17 cellular contexts compared by ENCODE assay signal in genomic region chr20:44203161-44203560, GRCh38. TPM values are rescaled to one million over a fixed set of nuclear protein-coding genes. Genes with fewer than 3 reads are reported as not detected.
A peak's percentile ranks its signal among the peaks of the same experiment; 100 is the strongest.
DNase-seq lines count a peak whose midpoint lies in the region; ATAC-seq and TF ChIP-seq lines count a peak whose summit lies in the region.
"Had no signal": no experiment of that assay in that cellular context is flagged by ENCODE, and none has a peak within 500 bp of the region (broad histone marks: within the 10 kb centered on the region; RNA-seq: fewer than 3 reads in every experiment).

No MANE protein-coding gene starts in this region.

- H3K9me3 ChIP-seq in tibial artery: no peaks in the 10 kb centered on the region
- H3K9me3 ChIP-seq: MG63, mucosa of descending colon had no signal

- peak overlapping the region; percentile 14 to 34 for H3K27ac ChIP-seq in tibial artery

- H3K4me3 ChIP-seq in tibial artery: no peak overlapping the region
- H3K4me3 ChIP-seq: MG63, mucosa of descending colon had no signal

- DNase-seq in LHCN-M2 (ENCODE audit: low read depth): peak; percentile 56
- DNase-seq in chondrocyte (ENCODE audit: low spot score): no peak
- peak; percentile 31 for DNase-seq in hepatic stellate cell (ENCODE audit: low spot score)
- DNase-seq in tibial artery: no peak
- no peak for DNase-seq in CD1c-positive myeloid dendritic cell (ENCODE audit: extremely low spot score)
- DNase-seq in activated CD8-positive, alpha-beta T cell treated with anti-CD3 and anti-CD28 coated beads for 36 hours: no peak
- no peak for DNase-seq in GM19240 (ENCODE audit: insufficient read length, low spot score)
- DNase-seq: activated CD4-positive, alpha-beta T cell treated with anti-CD3 and anti-CD28 coated beads for 1 hour; activated T-cell treated with anti-CD3 and anti-CD28 coated beads, Interleukin-2, amount 50 U/mL, for 1 hour; amygdala; foreskin keratinocyte; MG63; mucosa of descending colon; NCI-H2107; stimulated activated CD4-positive, alpha-beta T cell treated with anti-CD3 and anti-CD28 coated beads, Interleukin-2, amount 100 ng/mL, for 24 hours had no signal

- no peaks in the 10 kb centered on the region for H3K9me3 Mint-ChIP-seq in chondrocyte (ENCODE audit: low read depth)
- no peaks in the 10 kb centered on the region for H3K9me3 Mint-ChIP-seq in activated CD8-positive, alpha-beta T cell treated with anti-CD3 and anti-CD28 coated beads for 36 hours

- H3K36me3 ChIP-seq in tibial artery: peaks cover 40 to 61% (median 52%) of the 10 kb centered on the region in 3 donors

- no peak overlapping the region for H3K4me3 Mint-ChIP-seq in chondrocyte (ENCODE audit: unreplicated experiment)
- H3K4me3 Mint-ChIP-seq in activated CD8-positive, alpha-beta T cell treated with anti-CD3 and anti-CD28 coated beads for 36 hours: no peak overlapping the region

- TF ChIP-seq CTCF in chondrocyte (IDR thresholded peaks at IDR 0.05) (no peak), tibial artery (IDR thresholded peaks at IDR 0.05) (no peak)
- no peak for TF ChIP-seq CTCF in activated CD8-positive, alpha-beta T cell treated with anti-CD3 and anti-CD28 coated beads for 36 hours (IDR thresholded peaks at IDR 0.05)

- POLR2A ChIA-PET in activated CD8-positive, alpha-beta T cell treated with anti-CD3 and anti-CD28 coated beads for 36 hours (lab: Charles Lee): no interaction called here

- no peaks in the 10 kb centered on the region for H3K27me3 ChIP-seq in tibial artery
- H3K27me3 ChIP-seq: foreskin keratinocyte, MG63 had no signal

- intact Hi-C loops in tibial artery (cut with DNase I; ENCODE audit: low total_unique reads): no loop called here
- intact Hi-C loops in activated CD8-positive, alpha-beta T cell treated with anti-CD3 and anti-CD28 coated beads for 36 hours (cut with micrococcal nuclease): no loop called here

- CTCF ChIA-PET in activated CD8-positive, alpha-beta T cell treated with anti-CD3 and anti-CD28 coated beads for 36 hours (lab: Charles Lee): interaction anchor here (0.8 to 1.7 kb wide), 3 partner anchors 12 to 86 kb away, joined by 3 to 10 read pairs (median 6); no protein-coding TSS in a partner anchor

- no peaks in the 10 kb centered on the region for H3K27me3 Mint-ChIP-seq in chondrocyte (ENCODE audit: low read depth)
- no peaks in the 10 kb centered on the region for H3K27me3 Mint-ChIP-seq in activated CD8-positive, alpha-beta T cell treated with anti-CD3 and anti-CD28 coated beads for 36 hours

- H3K27ac Mint-ChIP-seq in chondrocyte (ENCODE audit: unreplicated experiment): peak overlapping the region; percentile 89
- H3K27ac Mint-ChIP-seq in activated CD8-positive, alpha-beta T cell treated with anti-CD3 and anti-CD28 coated beads for 36 hours: no peak overlapping the region

- peaks cover 0 to 69% (median 34%) of the 10 kb centered on the region in 4 donors for H3K4me1 ChIP-seq in tibial artery

- peaks cover 77% of the 10 kb centered on the region for H3K4me1 Mint-ChIP-seq in chondrocyte (ENCODE audit: low read depth)
- H3K4me1 Mint-ChIP-seq in activated CD8-positive, alpha-beta T cell treated with anti-CD3 and anti-CD28 coated beads for 36 hours (ENCODE audit: low read depth): peaks cover 50% of the 10 kb centered on the region

- ATAC-seq in activated CD8-positive, alpha-beta T cell treated with anti-CD3 and anti-CD28 coated beads for 36 hours: no peak
- ATAC-seq: foreskin keratinocyte, mucosa of descending colon had no signal

- peaks cover 31% of the 10 kb centered on the region for H3K36me3 Mint-ChIP-seq in chondrocyte (ENCODE audit: low read depth)
- peaks cover 43% of the 10 kb centered on the region for H3K36me3 Mint-ChIP-seq in activated CD8-positive, alpha-beta T cell treated with anti-CD3 and anti-CD28 coated beads for 36 hours (ENCODE audit: low read depth)

RNA-seq across cellular contexts. Expression of gene OSER1, which starts 7.4 kb away (rescaled TPM):
- total RNA-seq in LHCN-M2 (2014; rRNA removed) (32.4 and 35.5 TPM in 2 replicates), chondrocyte (30.3 to 33.0 TPM (median 31.5 TPM) in 3 replicates)
- polyA plus RNA-seq in LHCN-M2 (2012): 27.9 TPM
- 10 to 100 TPM; 20.9 to 23.3 TPM for total RNA-seq in activated CD8-positive, alpha-beta T cell treated with anti-CD3 and anti-CD28 coated beads for 36 hours

RNA-seq across cellular contexts. Expression of gene JPH2, which starts 16.2 kb away (rescaled TPM):
- total RNA-seq in LHCN-M2 (2014; rRNA removed) (24.4 and 31.8 TPM in 2 replicates), chondrocyte (46.6 to 75.9 TPM (median 71.2 TPM) in 3 replicates)
- polyA plus RNA-seq in LHCN-M2 (2012): 32.9 TPM
- under 1 TPM; 0.47 to 0.54 TPM for total RNA-seq in activated CD8-positive, alpha-beta T cell treated with anti-CD3 and anti-CD28 coated beads for 36 hours
- total RNA-seq: pulmonary artery endothelial cell had no signal

RNA-seq across cellular contexts. Expression of gene GDAP1L1, which starts 43.9 kb away (rescaled TPM):
- total RNA-seq in LHCN-M2 (2014; rRNA removed): 0.13 TPM in 1 of 2 replicates, not detected in the other
- 0.12 TPM for polyA plus RNA-seq in LHCN-M2 (2012)
- total RNA-seq in chondrocyte: not detected in 3 replicates
- under 1 TPM in 1 of 2 experiments, not detected in 1; 0.18 TPM for total RNA-seq in activated CD8-positive, alpha-beta T cell treated with anti-CD3 and anti-CD28 coated beads for 36 hours
- total RNA-seq: dermis microvascular lymphatic vessel endothelial cell, foreskin keratinocyte, pulmonary artery endothelial cell had no signal
- polyA plus RNA-seq: foreskin keratinocyte had no signal

Comparison
In these comparisons a context has a peak if more than half of its experiments do, and no peak if none do; other contexts are left out.
1. DNase-seq: peak in LHCN-M2 (single experiment) and hepatic stellate cell (single experiment); none in chondrocyte (single experiment), tibial artery (0 of 2), CD1c-positive myeloid dendritic cell (single experiment), activated CD8-positive, alpha-beta T cell treated with anti-CD3 and anti-CD28 coated beads for 36 hours (single experiment) and GM19240 (single experiment).
2. RNA of gene JPH2, which starts 16.2 kb away (total RNA-seq): 46.6 to 75.9 TPM in chondrocyte and 24.4 to 31.8 TPM in LHCN-M2; 0.47 to 0.54 TPM in activated CD8-positive, alpha-beta T cell treated with anti-CD3 and anti-CD28 coated beads for 36 hours; every median in the first group is over 10 times any median in the second.